12 cellular contexts compared by ENCODE assay signal in genomic region chr4:17027495-17027894, GRCh38.
DNase-seq lines count a peak whose midpoint lies in the region; ATAC-seq and TF ChIP-seq lines count a peak whose summit lies in the region.
"Had no signal": no experiment of that assay in that cellular context is flagged by ENCODE, and none has a peak within 500 bp of the region (broad histone marks: within the 10 kb centered on the region; RNA-seq: fewer than 3 reads in every experiment).

No MANE protein-coding gene starts in this region.

- H3K9me3 ChIP-seq in mammary epithelial cell (replicated peaks; ENCODE audit: insufficient read depth, low read length) (peaks cover 6% of the 10 kb centered on the region), endodermal cell (ENCODE audit: control insufficient read depth, low read length) (no peaks in the 10 kb centered on the region)
- H3K9me3 ChIP-seq: colonic mucosa had no signal

- no peak for TF ChIP-seq CTCF in AG09319 (IDR thresholded peaks at IDR 0.05; ENCODE audit: low read depth, low read length)
- no peak for TF ChIP-seq CTCF in mammary epithelial cell (conservative IDR thresholded peaks at IDR 0.05 in 1 of 2, IDR thresholded peaks at IDR 0.05 in 1 of 2; ENCODE audit: extremely low read depth in 1 of 2, insufficient read depth in 1 of 2, low read depth in 1 of 2, low read length in 2 of 2)
- TF ChIP-seq CTCF in endodermal cell (conservative IDR thresholded peaks at IDR 0.05) = no peak

- no peak overlapping the region for H3K4me3 Mint-ChIP-seq in endodermal cell
- H3K4me3 Mint-ChIP-seq: natural killer cell had no signal

- no peak overlapping the region for H2AFZ ChIP-seq in mammary epithelial cell (ENCODE audit: low read depth, low read length)

- no peaks in the 10 kb centered on the region for H4K20me1 ChIP-seq in mammary epithelial cell (ENCODE audit: insufficient read depth, low read length)

- no peak overlapping the region for H3K4me3 ChIP-seq in mammary epithelial cell (replicated peaks in 1 of 3; ENCODE audit: insufficient read depth in 1 of 3, low read depth in 2 of 3, low read length in 3 of 3)
- H3K4me3 ChIP-seq in endodermal cell (ENCODE audit: low read length) = no peak overlapping the region
- H3K4me3 ChIP-seq: colonic mucosa had no signal

- BruUV-seq in mammary epithelial cell (replicated peaks; lab: Mats Ljungman, UMichigan) = no TSS peak

- H3K27ac ChIP-seq in mammary epithelial cell (ENCODE audit: insufficient read depth, low read depth, low read length) (no peak overlapping the region), endodermal cell (ENCODE audit: low read depth, low read length) (no peak overlapping the region)
- H3K27ac ChIP-seq: colonic mucosa had no signal

- H3K9ac ChIP-seq in mammary epithelial cell (ENCODE audit: insufficient read depth, low read length) (no peak overlapping the region), endodermal cell (ENCODE audit: extremely low read depth, low read length, poor library complexity, severe bottlenecking) (no peak overlapping the region)

- H3K4me1 ChIP-seq in mammary epithelial cell (ENCODE audit: insufficient read depth, low read length) = peaks cover 38% of the 10 kb centered on the region
- no peaks in the 10 kb centered on the region for H3K4me1 ChIP-seq in endodermal cell (ENCODE audit: control insufficient read depth, insufficient read depth, low read length)
- H3K4me1 ChIP-seq: colonic mucosa had no signal

- H3K36me3 ChIP-seq in mammary epithelial cell (ENCODE audit: insufficient read depth, low read length) (no peaks in the 10 kb centered on the region), endodermal cell (ENCODE audit: control insufficient read depth, insufficient read depth, low read length) (no peaks in the 10 kb centered on the region)
- H3K36me3 ChIP-seq: colonic mucosa had no signal

- no peak overlapping the region for H3K27ac Mint-ChIP-seq in endodermal cell
- H3K27ac Mint-ChIP-seq: natural killer cell had no signal

- WGBS in mammary epithelial cell (ENCODE audit: low coverage, missing lambda C conversion rate) = 53% methylated on average over 6 of the region's 6 CpGs
- WGBS in endodermal cell (ENCODE audit: insufficient coverage in 1 of 2, insufficient read length in 1 of 2), 2 experiments = 90 to 92% methylated on average over 5 to 6 of the region's 6 CpGs

- H3K36me3 Mint-ChIP-seq in endodermal cell (ENCODE audit: low read depth) = no peaks in the 10 kb centered on the region
- H3K36me3 Mint-ChIP-seq: natural killer cell had no signal

- in situ Hi-C loops in mammary epithelial cell (cut with MboI; ENCODE audit: low sequenced_read_pairs in 2 of 2) = no loop called here

- no peaks in the 10 kb centered on the region for H3K79me2 ChIP-seq in mammary epithelial cell (ENCODE audit: insufficient read depth, low read length)

- CTCF ChIA-PET in mammary epithelial cell (lab: Charles Lee; ENCODE audit: low non-redundant PET) = no interaction called here

- dilution Hi-C loops in mammary epithelial cell (cut with HindIII; ENCODE audit: low sequenced_read_pairs) = no loop called here

- no peak overlapping the region for H3K4me2 ChIP-seq in mammary epithelial cell (ENCODE audit: insufficient read depth, low read depth, low read length)

- peaks cover 9% of the 10 kb centered on the region for H3K27me3 Mint-ChIP-seq in endodermal cell (ENCODE audit: insufficient read depth)

- H3K27me3 ChIP-seq in mammary epithelial cell (ENCODE audit: insufficient read depth, low read length) (no peaks in the 10 kb centered on the region), endodermal cell (ENCODE audit: control insufficient read depth, insufficient read depth, low read length, poor library complexity, severe bottlenecking) (no peaks in the 10 kb centered on the region)
- H3K27me3 ChIP-seq: colonic mucosa had no signal

- intact Hi-C loops in mammary epithelial cell (cut with micrococcal nuclease) = loop anchor here (1.0 kb wide), 1 partner anchor 40 kb away; no protein-coding TSS in a partner anchor

- DNase-seq in AG09319 (ENCODE audit: extremely low read depth, low read depth) (peak; percentile 73), M059J (ENCODE audit: low read depth) (peak; percentile 97), mammary epithelial cell (peak; percentile 33), kidney glomerular epithelial cell (lab: John Stamatoyannopoulos, UW) (peak; percentile 40), NCI-H2171 treated with DMSO at 0.1 percent for 48 hours (lab: John Stamatoyannopoulos, UW) (no peak), NCI-H1417 (lab: John Stamatoyannopoulos, UW) (no peak), endodermal cell (no peak)
- DNase-seq: colonic mucosa; natural killer cell; NCI-H1048; stimulated activated CD4-positive, alpha-beta T cell treated with anti-CD3 and anti-CD28 coated beads, Interleukin-1b, Interleukin-23, amount 100 ng/mL, for 48 hours had no signal

- peaks cover 9% of the 10 kb centered on the region for H3K4me1 Mint-ChIP-seq in endodermal cell
- H3K4me1 Mint-ChIP-seq: natural killer cell had no signal

- no peaks in the 10 kb centered on the region for H3K9me3 Mint-ChIP-seq in endodermal cell

- ATAC-seq in HG03039 (IDR thresholded peaks at IDR 0.05; ENCODE audit: unreplicated experiment) = no peak
- ATAC-seq: natural killer cell had no signal

Comparison
In these comparisons a context has a peak if more than half of its experiments do, and no peak if none do; other contexts are left out.
1. DNase-seq: peak in AG09319 (single experiment), M059J (single experiment), mammary epithelial cell (single experiment) and kidney glomerular epithelial cell (single experiment); none in NCI-H2171 treated with DMSO at 0.1 percent for 48 hours (single experiment), NCI-H1417 (0 of 3) and endodermal cell (single experiment).